In the genomic region with DNA sequence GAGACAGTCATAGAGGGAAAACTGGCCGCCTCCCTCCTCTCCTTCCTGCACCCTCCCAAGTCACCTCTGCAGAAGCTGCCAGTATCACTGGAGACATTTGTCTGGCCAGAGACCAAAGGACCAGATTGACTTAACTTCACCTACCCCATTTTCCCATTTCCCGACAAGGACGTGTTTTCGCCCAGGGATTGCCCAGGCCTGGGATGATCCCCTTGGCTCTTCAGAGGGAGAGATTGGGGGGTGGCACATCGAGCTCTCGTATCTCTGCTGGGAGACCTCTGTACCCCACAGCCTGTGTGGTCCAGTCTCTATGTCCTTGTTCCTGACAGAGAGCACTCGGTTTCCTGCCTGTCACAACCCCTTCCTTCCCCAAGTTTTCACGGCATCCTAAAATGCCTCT, we compare ENCODE assay signal across 18 cellular contexts. TPM values are rescaled to one million over a fixed set of nuclear protein-coding genes. Genes with fewer than 3 reads are reported as not detected.
DNase-seq lines count a peak whose midpoint lies in the region; ATAC-seq and TF ChIP-seq lines count a peak whose summit lies in the region.
"Had no signal": no experiment of that assay in that cellular context is flagged by ENCODE, and none has a peak within 500 bp of the region (broad histone marks: within the 10 kb centered on the region; RNA-seq: fewer than 3 reads in every experiment).

No MANE protein-coding gene starts in this region.

- H3K9me3 Mint-ChIP-seq in neural progenitor cell: no peaks in the 10 kb centered on the region
- H3K9me3 Mint-ChIP-seq in CD8-positive, alpha-beta T cell: no peaks in the 10 kb centered on the region
- H3K9me3 Mint-ChIP-seq: CD8-positive, alpha-beta memory T cell; HFFc6; IgD-negative memory B cell had no signal

- H3K4me1 ChIP-seq in RWPE2 (ENCODE audit: insufficient read depth, poor library complexity, severe bottlenecking) (peaks cover 5% of the 10 kb centered on the region), esophagus muscularis mucosa (peaks cover 34 to 100% (median 98%) of the 10 kb centered on the region in 4 donors), neural progenitor cell (peaks cover 45% of the 10 kb centered on the region), stomach (peaks cover 5 to 95% (median 43%) of the 10 kb centered on the region in 4 donors), left lung (no peaks in the 10 kb centered on the region)
- H3K4me1 ChIP-seq in CD8-positive, alpha-beta T cell (ENCODE audit: insufficient read depth, low read length): no peaks in the 10 kb centered on the region
- H3K4me1 ChIP-seq: A549 had no signal

- H3K4me3 Mint-ChIP-seq in neural progenitor cell: no peak overlapping the region
- H3K4me3 Mint-ChIP-seq in CD8-positive, alpha-beta T cell: no peak overlapping the region
- H3K4me3 Mint-ChIP-seq: CD8-positive, alpha-beta memory T cell; HFFc6; IgD-negative memory B cell had no signal

- H2AFZ ChIP-seq in neural progenitor cell (replicated peaks): no peak overlapping the region

- CTCF ChIA-PET in CD8-positive, alpha-beta T cell (lab: Charles Lee): interaction anchor here (1.0 kb wide), 1 partner anchor 9 kb away, joined by 3 read pairs; no protein-coding TSS in a partner anchor

- 54% methylated on average over 8 of the region's 8 CpGs for WGBS in esophagus muscularis mucosa
- 79 to 85% (median 80%) methylated on average over 8 of the region's 8 CpGs for WGBS in stomach, 5 donors

- peaks cover 82% of the 10 kb centered on the region for H3F3A ChIP-seq in neural progenitor cell (ENCODE audit: low read depth)

- peaks cover 57% of the 10 kb centered on the region for H3K4me1 Mint-ChIP-seq in neural progenitor cell
- H3K4me1 Mint-ChIP-seq in CD8-positive, alpha-beta T cell (ENCODE audit: low read depth): peaks cover 5% of the 10 kb centered on the region
- H3K4me1 Mint-ChIP-seq: IgD-negative memory B cell had no signal

- TF ChIP-seq EP300 in esophagus muscularis mucosa (IDR thresholded peaks at IDR 0.05) (no peak), stomach (IDR thresholded peaks at IDR 0.05) (no peak)

- H3K27me3 ChIP-seq in RWPE2 (ENCODE audit: insufficient read depth, poor library complexity, severe bottlenecking) (no peaks in the 10 kb centered on the region), esophagus muscularis mucosa (no peaks in the 10 kb centered on the region), neural progenitor cell (no peaks in the 10 kb centered on the region), stomach (peaks cover 0 to under 1% (median 0%) of the 10 kb centered on the region in 3 donors), left lung (peaks cover 0 to 23% of the 10 kb centered on the region in 2 donors)
- no peaks in the 10 kb centered on the region for H3K27me3 ChIP-seq in CD8-positive, alpha-beta T cell (ENCODE audit: insufficient read depth, low read length)

- H3K9me3 ChIP-seq in RWPE2 (ENCODE audit: severe bottlenecking) (no peaks in the 10 kb centered on the region), esophagus muscularis mucosa (no peaks in the 10 kb centered on the region), neural progenitor cell (ENCODE audit: low read depth) (no peaks in the 10 kb centered on the region), stomach (no peaks in the 10 kb centered on the region), left lung (no peaks in the 10 kb centered on the region)
- no peaks in the 10 kb centered on the region for H3K9me3 ChIP-seq in CD8-positive, alpha-beta T cell (ENCODE audit: low read length)
- H3K9me3 ChIP-seq: A549; BLaER1 treated with 17β-estradiol and CSF1 and Interleukin-3, amounts not matched to agents 10 nM and 100 nM had no signal

- H3K36me3 Mint-ChIP-seq in neural progenitor cell: peaks cover 37% of the 10 kb centered on the region
- no peaks in the 10 kb centered on the region for H3K36me3 Mint-ChIP-seq in CD8-positive, alpha-beta T cell
- H3K36me3 Mint-ChIP-seq: CD8-positive, alpha-beta memory T cell; IgD-negative memory B cell had no signal

- DNase-seq in RWPE2 (ENCODE audit: low spot score) (peak; percentile 52), esophagus muscularis mucosa (ENCODE audit: extremely low spot score) (no peak), neural progenitor cell (ENCODE audit: low spot score) (no peak), stomach (no peak), left lung (no peak), RKO (ENCODE audit: low spot score) (no peak)
- no peak for DNase-seq in CD8-positive, alpha-beta T cell
- DNase-seq: CD8-positive, alpha-beta memory T cell; HFFc6; Karpas-422; NCI-H1417 treated with DMSO at 0.1 percent for 48 hours; NCI-H187 treated with DMSO at 0.1 percent for 48 hours; NCI-H226; NCI-H524 had no signal

- H3K27ac ChIP-seq in RWPE2 (ENCODE audit: poor library complexity, severe bottlenecking): no peak overlapping the region
- H3K27ac ChIP-seq in esophagus muscularis mucosa (replicated peaks in 1 of 4): peak overlapping the region; percentile 48 to 98 (median 64)
- peak overlapping the region; percentile 92 for H3K27ac ChIP-seq in neural progenitor cell
- H3K27ac ChIP-seq in stomach: peak overlapping the region in 3 of 5 donors; percentile 29 to 51 (median 48)
- H3K27ac ChIP-seq in CD8-positive, alpha-beta T cell (ENCODE audit: low read depth, low read length): no peak overlapping the region
- no peak overlapping the region for H3K27ac ChIP-seq in left lung
- H3K27ac ChIP-seq: A549 had no signal

- POLR2A ChIA-PET in CD8-positive, alpha-beta T cell (lab: Charles Lee): no interaction called here

- H3K36me3 ChIP-seq in RWPE2 (ENCODE audit: low read depth) (no peaks in the 10 kb centered on the region), esophagus muscularis mucosa (peaks cover 0 to 40% (median 15%) of the 10 kb centered on the region in 4 donors), neural progenitor cell (no peaks in the 10 kb centered on the region), stomach (peaks cover 0 to 16% (median 5%) of the 10 kb centered on the region in 4 donors), left lung (no peaks in the 10 kb centered on the region)
- H3K36me3 ChIP-seq in CD8-positive, alpha-beta T cell (ENCODE audit: insufficient read depth, low read length): no peaks in the 10 kb centered on the region

- intact Hi-C loops in esophagus muscularis mucosa (cut with DNase I) (no loop called here), stomach (cut with DNase I; ENCODE audit: low total_unique reads) (no loop called here), left lung (cut with DNase I) (no loop called here)
- intact Hi-C loops in CD8-positive, alpha-beta T cell (cut with DNase I, micrococcal nuclease): no loop called here

- TF ChIP-seq CTCF in RWPE2 (IDR thresholded peaks at IDR 0.05; ENCODE audit: poor library complexity, severe bottlenecking): no peak
- no peak for TF ChIP-seq CTCF in esophagus muscularis mucosa (IDR thresholded peaks at IDR 0.05)
- TF ChIP-seq CTCF in neural progenitor cell (IDR thresholded peaks at IDR 0.05): no peak
- TF ChIP-seq CTCF in stomach (IDR thresholded peaks at IDR 0.05): no peak
- no peak for TF ChIP-seq CTCF in CD8-positive, alpha-beta T cell (IDR thresholded peaks at IDR 0.05)
- no peak for TF ChIP-seq CTCF in left lung (IDR thresholded peaks at IDR 0.05)

- peaks cover 2% of the 10 kb centered on the region for H3K27me3 Mint-ChIP-seq in neural progenitor cell (ENCODE audit: insufficient read depth, low read depth)
- H3K27me3 Mint-ChIP-seq in CD8-positive, alpha-beta T cell (ENCODE audit: low read depth): peaks cover 2% of the 10 kb centered on the region

- H3K4me3 ChIP-seq in RWPE2 (ENCODE audit: severe bottlenecking) (no peak overlapping the region), esophagus muscularis mucosa (no peak overlapping the region), neural progenitor cell (no peak overlapping the region), stomach (no peak overlapping the region), left lung (no peak overlapping the region)
- no peak overlapping the region for H3K4me3 ChIP-seq in CD8-positive, alpha-beta T cell (ENCODE audit: low read depth, low read length)
- H3K4me3 ChIP-seq: A549; BLaER1 treated with 17β-estradiol and CSF1 and Interleukin-3, amounts not matched to agents 10 nM and 100 nM had no signal

- no peak overlapping the region for H3K27ac Mint-ChIP-seq in neural progenitor cell
- H3K27ac Mint-ChIP-seq in CD8-positive, alpha-beta T cell: no peak overlapping the region
- H3K27ac Mint-ChIP-seq: HFFc6, IgD-negative memory B cell had no signal

- TF ChIP-seq POLR2A in esophagus muscularis mucosa (IDR thresholded peaks at IDR 0.05; ENCODE audit: low read depth) (no peak), stomach (IDR thresholded peaks at IDR 0.05) (no peak)

- H3K4me2 ChIP-seq in neural progenitor cell: no peak overlapping the region
- H3K4me2 ChIP-seq: A549 had no signal

- peaks cover 98% of the 10 kb centered on the region for H3K79me2 ChIP-seq in neural progenitor cell (ENCODE audit: low read depth)

- ATAC-seq in RWPE2 (ENCODE audit: low read depth): no peak
- ATAC-seq in HG03039 (IDR thresholded peaks at IDR 0.05; ENCODE audit: unreplicated experiment): no peak
- no peak for ATAC-seq in CD8-positive, alpha-beta T cell
- no peak for ATAC-seq in left lung
- ATAC-seq: A549 had no signal

- no peak overlapping the region for H3K9ac ChIP-seq in neural progenitor cell

- H4K20me1 ChIP-seq in neural progenitor cell (ENCODE audit: low read depth): peaks cover 98% of the 10 kb centered on the region

RNA-seq across cellular contexts. Expression of gene RGMA, which starts 31.4 kb away (rescaled TPM):
- total RNA-seq in esophagus muscularis mucosa (100 to 1,000 TPM; 101 to 312 (median 188) TPM), neural progenitor cell (ENCODE audit: low replicate concordance) (41.4 and 85.1 TPM in 2 replicates), stomach (10 to 100 TPM in 4 of 5 donors, 1 to 10 TPM in 1; 1.7 to 64.2 (median 30.1) TPM), left lung (1 to 10 TPM; 4.6 to 5.7 TPM)
- 10 to 100 TPM in 1 of 3 donors, 1 to 10 TPM in 2; 4.6 to 19.8 (median 8.0) TPM for polyA plus RNA-seq in stomach
- total RNA-seq in CD8-positive, alpha-beta T cell: 1 to 10 TPM in 1 of 2 experiments, under 1 TPM in 1; 0.50 to 1.7 TPM
- polyA plus RNA-seq: CD8-positive, alpha-beta memory T cell; IgD-negative memory B cell had no signal

Comparison
In these comparisons a context has a peak if more than half of its experiments do, and no peak if none do; other contexts are left out.
1. H3K27ac ChIP-seq: peak in esophagus muscularis mucosa (4 of 4), neural progenitor cell (single experiment) and stomach (3 of 5); none in RWPE2 (single experiment), CD8-positive, alpha-beta T cell (single experiment) and left lung (0 of 2).